13 cellular contexts compared by ENCODE assay signal in genomic region chr20:14775778-14776177, GRCh38.
DNase-seq lines count a peak whose midpoint lies in the region; ATAC-seq and TF ChIP-seq lines count a peak whose summit lies in the region.
"Had no signal": no experiment of that assay in that cellular context is flagged by ENCODE, and none has a peak within 500 bp of the region (broad histone marks: within the 10 kb centered on the region; RNA-seq: fewer than 3 reads in every experiment).

No MANE protein-coding gene starts in this region.

- H3K9me3 ChIP-seq in A673 (ENCODE audit: low read depth, low read length, poor library complexity, severe bottlenecking) = no peaks in the 10 kb centered on the region

- H3K4me3 ChIP-seq in A673 (ENCODE audit: low read depth, low read length, poor library complexity, severe bottlenecking) = no peak overlapping the region
- H3K4me3 ChIP-seq: K562 had no signal

- no peaks in the 10 kb centered on the region for H3K4me1 ChIP-seq in A673 (ENCODE audit: insufficient read depth, low read length, poor library complexity, severe bottlenecking)

- H3K36me3 Mint-ChIP-seq in activated T-helper 2 cell treated with anti-CD3 and anti-CD28 coated beads, Interferon-gamma antibody, Interleukin-2, Interleukin-4, amounts not matched to agents 10 μg/mL and 5 μg/mL and 100 μg/mL, durations not matched to agents 14 hours and 24 hours and 36 hours (ENCODE audit: low read depth) = no peaks in the 10 kb centered on the region

- no peaks in the 10 kb centered on the region for H3K27me3 Mint-ChIP-seq in activated T-helper 2 cell treated with anti-CD3 and anti-CD28 coated beads, Interferon-gamma antibody, Interleukin-2, Interleukin-4, amounts not matched to agents 10 μg/mL and 5 μg/mL and 100 μg/mL, durations not matched to agents 14 hours and 24 hours and 36 hours (ENCODE audit: low read depth)

- peaks cover 33% of the 10 kb centered on the region for H3K9me3 Mint-ChIP-seq in activated T-helper 2 cell treated with anti-CD3 and anti-CD28 coated beads, Interferon-gamma antibody, Interleukin-2, Interleukin-4, amounts not matched to agents 10 μg/mL and 5 μg/mL and 100 μg/mL, durations not matched to agents 14 hours and 24 hours and 36 hours

- H3K36me3 ChIP-seq in A673 (ENCODE audit: insufficient read depth, low read length, poor library complexity, severe bottlenecking) = no peaks in the 10 kb centered on the region
- H3K36me3 ChIP-seq: WERI-Rb-1 had no signal

- no peak for TF ChIP-seq CTCF in A673 (conservative IDR thresholded peaks at IDR 0.05; ENCODE audit: low read depth, low read length)

- ATAC-seq in esophagus mucosa (peak; percentile 43), sciatic nerve (no peak), Right ventricle myocardium superior (ENCODE audit: poor library complexity) (no peak)
- ATAC-seq: K562 had no signal

- intact Hi-C loops in sciatic nerve (cut with DNase I) = no loop called here
- intact Hi-C loops in activated T-helper 2 cell treated with anti-CD3 and anti-CD28 coated beads, Interferon-gamma antibody, Interleukin-2, Interleukin-4, amounts not matched to agents 10 μg/mL and 5 μg/mL and 100 μg/mL, durations not matched to agents 14 hours and 24 hours and 36 hours (cut with micrococcal nuclease) = no loop called here
- intact Hi-C loops in A673 (cut with micrococcal nuclease; ENCODE audit: unreplicated experiment) = no loop called here
- intact Hi-C loops in Right ventricle myocardium superior (cut with DNase I) = no loop called here

- POLR2A ChIA-PET in A673 (lab: Charles Lee; ENCODE audit: low non-redundant PET) = no interaction called here

- H3K27me3 ChIP-seq in A673 (replicated peaks; ENCODE audit: insufficient read depth, low read depth, low read length, poor library complexity) = no peaks in the 10 kb centered on the region

- no peak overlapping the region for H3K27ac Mint-ChIP-seq in activated T-helper 2 cell treated with anti-CD3 and anti-CD28 coated beads, Interferon-gamma antibody, Interleukin-2, Interleukin-4, amounts not matched to agents 10 μg/mL and 5 μg/mL and 100 μg/mL, durations not matched to agents 14 hours and 24 hours and 36 hours

- no peak overlapping the region for H3K27ac ChIP-seq in A673 (ENCODE audit: low read depth, low read length, poor library complexity, severe bottlenecking)
- H3K27ac ChIP-seq: WERI-Rb-1 had no signal

- DNase-seq in DMS53 (lab: John Stamatoyannopoulos, UW) = peak; percentile 56
- peak; percentile 17 for DNase-seq in OCI-M1 (lab: John Stamatoyannopoulos, UW)
- DNase-seq in sciatic nerve (ENCODE audit: low spot score) = peak; percentile 64
- no peak for DNase-seq in activated T-helper 2 cell treated with anti-CD3 and anti-CD28 coated beads, Interferon-gamma antibody, Interleukin-2, Interleukin-4, amounts not matched to agents 10 μg/mL and 5 μg/mL and 100 μg/mL, durations not matched to agents 14 hours and 24 hours and 36 hours (ENCODE audit: low spot score)
- DNase-seq in NOMO-1 treated with dmso at 0.1 percent for 144 hours (lab: John Stamatoyannopoulos, UW; ENCODE audit: unreplicated experiment) = no peak
- DNase-seq in A673 (ENCODE audit: low spot score) = no peak
- no peak for DNase-seq in Right ventricle myocardium superior
- DNase-seq: activated naive CD4-positive, alpha-beta T cell treated with anti-CD3 and anti-CD28 coated beads, Interleukin-2, amount 50 U/mL, for 16 hours; foreskin melanocyte; NCI-H774; WERI-Rb-1 had no signal

- BruUV-seq in A673 (replicated peaks; lab: Mats Ljungman, UMichigan) = no TSS peak

- H3K4me1 Mint-ChIP-seq in activated T-helper 2 cell treated with anti-CD3 and anti-CD28 coated beads, Interferon-gamma antibody, Interleukin-2, Interleukin-4, amounts not matched to agents 10 μg/mL and 5 μg/mL and 100 μg/mL, durations not matched to agents 14 hours and 24 hours and 36 hours (ENCODE audit: low read depth) = no peaks in the 10 kb centered on the region

- CTCF ChIA-PET in A673 (lab: Charles Lee) = no interaction called here

- no peak overlapping the region for H3K4me3 Mint-ChIP-seq in activated T-helper 2 cell treated with anti-CD3 and anti-CD28 coated beads, Interferon-gamma antibody, Interleukin-2, Interleukin-4, amounts not matched to agents 10 μg/mL and 5 μg/mL and 100 μg/mL, durations not matched to agents 14 hours and 24 hours and 36 hours (ENCODE audit: low read depth)

Comparison
In these comparisons a context has a peak if more than half of its experiments do, and no peak if none do; other contexts are left out.
1. DNase-seq: peak in DMS53 (single experiment), OCI-M1 (single experiment) and sciatic nerve (single experiment); none in activated T-helper 2 cell treated with anti-CD3 and anti-CD28 coated beads, Interferon-gamma antibody, Interleukin-2, Interleukin-4, amounts not matched to agents 10 μg/mL and 5 μg/mL and 100 μg/mL, durations not matched to agents 14 hours and 24 hours and 36 hours (single experiment), NOMO-1 treated with dmso at 0.1 percent for 144 hours (single experiment), A673 (single experiment) and Right ventricle myocardium superior (single experiment).